13 cellular contexts compared by ENCODE assay signal in genomic region chr7:92612501-92612900, GRCh38. TPM values are rescaled to one million over a fixed set of nuclear protein-coding genes. Genes with fewer than 3 reads are reported as not detected.
DNase-seq lines count a peak whose midpoint lies in the region; ATAC-seq and TF ChIP-seq lines count a peak whose summit lies in the region.
"Had no signal": no experiment of that assay in that cellular context is flagged by ENCODE, and none has a peak within 500 bp of the region (broad histone marks: within the 10 kb centered on the region; RNA-seq: fewer than 3 reads in every experiment).

No MANE protein-coding gene starts in this region.

- no peaks in the 10 kb centered on the region for H3K27me3 ChIP-seq in OCI-LY3 (ENCODE audit: low read depth, low read length)
- H3K27me3 ChIP-seq: suprapubic skin had no signal

- in situ Hi-C loops in astrocyte of the spinal cord (cut with HindIII; ENCODE audit: low sequenced_read_pairs), result no loop called here

- peak; percentile 67 for DNase-seq in EL
- peak; percentile 31 for DNase-seq in astrocyte of the spinal cord (ENCODE audit: low read depth, low spot score)
- no peak for DNase-seq in HEK293T (ENCODE audit: extremely low spot score)
- no peak for DNase-seq in progenitor cell of endocrine pancreas (ENCODE audit: low spot score, unreplicated experiment)
- DNase-seq in NCI-H187 (lab: John Stamatoyannopoulos, UW), result no peak
- DNase-seq: Calu3, NCI-H2081 treated with DMSO at 0.1 percent for 48 hours had no signal

- no peaks in the 10 kb centered on the region for H3K79me2 ChIP-seq in OCI-LY3 (ENCODE audit: low read length)

- H3K27me3 Mint-ChIP-seq in nephron (ENCODE audit: low read depth) (no peaks in the 10 kb centered on the region), progenitor cell of endocrine pancreas (peaks cover 11% of the 10 kb centered on the region)
- H3K27me3 Mint-ChIP-seq: central memory CD8-positive, alpha-beta T cell had no signal

- H3K36me3 Mint-ChIP-seq in nephron (ENCODE audit: low read depth) (peaks cover 28% of the 10 kb centered on the region), progenitor cell of endocrine pancreas (ENCODE audit: insufficient read depth) (peaks cover 1% of the 10 kb centered on the region)

- H3K4me2 ChIP-seq in OCI-LY3 (ENCODE audit: low read length), result peak overlapping the region; percentile 23

- peaks cover 38% of the 10 kb centered on the region for H3K36me3 ChIP-seq in OCI-LY3 (replicated peaks; ENCODE audit: low read depth, low read length)

- peak overlapping the region; percentile 12; the same call in 1 of the 2 replicates for H3K27ac ChIP-seq in OCI-LY3 (ENCODE audit: low read length)
- H3K27ac ChIP-seq: suprapubic skin had no signal

- no peak overlapping the region for H2AFZ ChIP-seq in OCI-LY3 (ENCODE audit: low read depth, low read length)

- H3K4me3 Mint-ChIP-seq in nephron (no peak overlapping the region), progenitor cell of endocrine pancreas (ENCODE audit: low read depth) (no peak overlapping the region)
- H3K4me3 Mint-ChIP-seq: central memory CD8-positive, alpha-beta T cell had no signal

- H3K9me3 ChIP-seq in OCI-LY3 (ENCODE audit: insufficient read depth, low read length), result no peaks in the 10 kb centered on the region
- H3K9me3 ChIP-seq: suprapubic skin had no signal

- no peak overlapping the region for H3K9ac ChIP-seq in OCI-LY3 (ENCODE audit: low read length)

- no peak for ATAC-seq in HG03342 (IDR thresholded peaks at IDR 0.05; ENCODE audit: unreplicated experiment)

- TF ChIP-seq CTCF in OCI-LY3 (IDR thresholded peaks at IDR 0.05; ENCODE audit: low read depth, low read length) (no peak), astrocyte of the spinal cord (IDR thresholded peaks at IDR 0.05; ENCODE audit: low read depth, low read length) (no peak), nephron (IDR thresholded peaks at IDR 0.05; ENCODE audit: unreplicated experiment in 3 of 3) (no peak), progenitor cell of endocrine pancreas (IDR thresholded peaks at IDR 0.05; ENCODE audit: unreplicated experiment) (no peak)

- POLR2A ChIA-PET in HEK293T (lab: Yijun Ruan, JAX), result no interaction called here

- peak overlapping the region; percentile 3 to 71 (median 43) for H3K27ac Mint-ChIP-seq in nephron
- no peak overlapping the region for H3K27ac Mint-ChIP-seq in progenitor cell of endocrine pancreas

- H3K9me3 Mint-ChIP-seq in nephron (no peaks in the 10 kb centered on the region), progenitor cell of endocrine pancreas (ENCODE audit: low read depth) (no peaks in the 10 kb centered on the region)
- H3K9me3 Mint-ChIP-seq: central memory CD8-positive, alpha-beta T cell had no signal

- no peak overlapping the region for H3K4me3 ChIP-seq in OCI-LY3 (ENCODE audit: low read length)
- H3K4me3 ChIP-seq in astrocyte of the spinal cord (ENCODE audit: low read depth, low read length), result no peak overlapping the region
- H3K4me3 ChIP-seq: skin epidermis, suprapubic skin had no signal

- no peaks in the 10 kb centered on the region; the same call in 1 of the 2 replicates for H4K20me1 ChIP-seq in OCI-LY3 (ENCODE audit: insufficient read depth, low read length)

- peaks cover 33% of the 10 kb centered on the region for H3K4me1 Mint-ChIP-seq in nephron
- peaks cover 2% of the 10 kb centered on the region for H3K4me1 Mint-ChIP-seq in progenitor cell of endocrine pancreas (ENCODE audit: low read depth)
- H3K4me1 Mint-ChIP-seq: central memory CD8-positive, alpha-beta T cell had no signal

- CTCF ChIA-PET in HEK293T (lab: Yijun Ruan, JAX), result interaction anchor here (0.7 kb wide), 1 partner anchor 9 kb away, joined by 3 read pairs; no protein-coding TSS in a partner anchor

- peaks cover 22% of the 10 kb centered on the region for H3K4me1 ChIP-seq in OCI-LY3 (ENCODE audit: low read length)

TF ChIP-seq in HEK293T, 16 proteins besides CTCF, POLR2A, EP300 and RAD21:
- no peak for TF ChIP-seq HDGF (IDR thresholded peaks at IDR 0.05; ENCODE audit: borderline replicate concordance)
- no peak for TF ChIP-seq CTBP1 (IDR thresholded peaks at IDR 0.05; ENCODE audit: borderline replicate concordance)
- no peak for TF ChIP-seq LEF1 (IDR thresholded peaks at IDR 0.05; ENCODE audit: borderline replicate concordance)
- TF ChIP-seq ARNT (IDR thresholded peaks at IDR 0.05), result no peak
- no peak for TF ChIP-seq NFRKB (IDR thresholded peaks at IDR 0.05)
- no peak for TF ChIP-seq TARDBP (IDR thresholded peaks at IDR 0.05)
- TF ChIP-seq BHLHE40 (IDR thresholded peaks at IDR 0.05; ENCODE audit: borderline replicate concordance), result no peak
- no peak for TF ChIP-seq SP1 (IDR thresholded peaks at IDR 0.05)
- TF ChIP-seq L3MBTL2 (conservative IDR thresholded peaks at IDR 0.05), result no peak
- TF ChIP-seq ELF4 (IDR thresholded peaks at IDR 0.05), result no peak
- no peak for TF ChIP-seq SUZ12 (IDR thresholded peaks at IDR 0.05)
- no peak for TF ChIP-seq FOXM1 (IDR thresholded peaks at IDR 0.05; ENCODE audit: borderline replicate concordance)
- TF ChIP-seq FOXK2 (IDR thresholded peaks at IDR 0.05), result no peak
- TF ChIP-seq FOXA1 (IDR thresholded peaks at IDR 0.05), result no peak
- TF ChIP-seq PKNOX1 (IDR thresholded peaks at IDR 0.05), result no peak
- TF ChIP-seq ZNF384 (IDR thresholded peaks at IDR 0.05), result no peak

RNA-seq across cellular contexts. Expression of gene FAM133B, which starts 22.3 kb away (rescaled TPM):
- total RNA-seq in progenitor cell of endocrine pancreas, result 37.8 and 38.9 TPM in 2 replicates

Comparison
In these comparisons a context has a peak if more than half of its experiments do, and no peak if none do; other contexts are left out.
1. DNase-seq: peak in EL (single experiment) and astrocyte of the spinal cord (single experiment); none in HEK293T (single experiment), progenitor cell of endocrine pancreas (single experiment) and NCI-H187 (0 of 2).